In the genomic region with DNA sequence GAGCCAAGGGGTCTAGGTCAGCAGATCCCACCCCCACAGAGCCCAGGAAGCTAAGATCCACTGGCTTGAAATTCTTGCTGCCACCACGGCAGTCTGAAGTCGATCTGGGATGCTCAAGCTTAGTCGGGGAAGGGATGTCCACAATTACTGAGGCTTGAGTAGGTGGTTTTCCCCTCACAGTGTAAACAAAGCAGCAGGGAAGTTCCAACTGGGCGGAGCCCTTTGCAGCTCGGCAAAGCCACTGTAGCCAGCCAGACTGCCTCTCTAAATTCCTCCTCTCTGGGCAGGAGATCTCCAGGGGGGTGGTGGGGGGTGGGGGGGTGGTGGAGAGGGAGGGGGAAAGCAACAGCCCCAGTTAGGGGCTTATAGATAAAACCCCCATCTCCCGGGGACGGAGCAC, we compare ENCODE assay signal across 14 cellular contexts.
DNase-seq lines count a peak whose midpoint lies in the region; ATAC-seq and TF ChIP-seq lines count a peak whose summit lies in the region.
"Had no signal": no experiment of that assay in that cellular context is flagged by ENCODE, and none has a peak within 500 bp of the region (broad histone marks: within the 10 kb centered on the region; RNA-seq: fewer than 3 reads in every experiment).

No MANE protein-coding gene starts in this region.

- peaks cover 17% of the 10 kb centered on the region for H3K9me3 Mint-ChIP-seq in nephron progenitor cell

- peak overlapping the region; percentile 36; the same call in 1 of the 2 replicates for H3K27ac ChIP-seq in KMS-11
- H3K27ac ChIP-seq in psoas muscle = no peak overlapping the region

- H3K4me2 ChIP-seq in KMS-11 = peak overlapping the region; percentile 60

- no peaks in the 10 kb centered on the region for H4K20me1 ChIP-seq in KMS-11 (ENCODE audit: insufficient read depth)

- TF ChIP-seq CTCF in KMS-11 (conservative IDR thresholded peaks at IDR 0.05; ENCODE audit: low read depth, low read length) (no peak), nephron progenitor cell (IDR thresholded peaks at IDR 0.05) (no peak), psoas muscle (IDR thresholded peaks at IDR 0.05) (no peak)

- ATAC-seq in GM18858 (IDR thresholded peaks at IDR 0.05; ENCODE audit: unreplicated experiment) = peak; percentile 97
- ATAC-seq in HG02571 (IDR thresholded peaks at IDR 0.05; ENCODE audit: unreplicated experiment) = peak; percentile 96
- ATAC-seq in psoas muscle = no peak
- no peak for ATAC-seq in T-helper 17 cell

- H3K27me3 Mint-ChIP-seq in nephron progenitor cell (ENCODE audit: low read depth, poor library complexity) = peaks cover 4% of the 10 kb centered on the region
- H3K27me3 Mint-ChIP-seq in T-helper 17 cell = no peaks in the 10 kb centered on the region

- no peaks in the 10 kb centered on the region for H3K36me3 ChIP-seq in KMS-11 (ENCODE audit: insufficient read depth)
- no peaks in the 10 kb centered on the region for H3K36me3 ChIP-seq in psoas muscle (ENCODE audit: insufficient read depth in 1 of 2, low read depth in 1 of 2)

- WGBS in psoas muscle, 3 donors = 56 to 76% (median 56%) methylated on average over 6 to 7 of the region's 7 CpGs

- H3K4me1 Mint-ChIP-seq in nephron progenitor cell = no peaks in the 10 kb centered on the region
- no peaks in the 10 kb centered on the region for H3K4me1 Mint-ChIP-seq in T-helper 17 cell

- no peaks in the 10 kb centered on the region for H3K79me2 ChIP-seq in KMS-11 (ENCODE audit: insufficient read depth, low read depth)

- H3K4me1 ChIP-seq in KMS-11 (ENCODE audit: low read depth, poor library complexity, severe bottlenecking) (peaks cover 14% of the 10 kb centered on the region), psoas muscle (no peaks in the 10 kb centered on the region)

- DNase-seq in nephron progenitor cell = no peak
- DNase-seq in putamen (ENCODE audit: low spot score) = no peak
- DNase-seq in activated T-cell treated with anti-CD3 and anti-CD28 coated beads, Interleukin-2, amount 50 U/mL, for 1 hour = no peak
- DNase-seq in psoas muscle = no peak
- no peak for DNase-seq in T-helper 17 cell
- DNase-seq: activated gamma-delta T cell treated with Interleukin-2 at 50 U/mL for 16 hours, DND-41, endodermal cell, NCI-H2081 treated with DMSO at 0.1 percent for 48 hours, retina, T-helper 2 cell had no signal

- H3K9me3 ChIP-seq in psoas muscle (no peaks in the 10 kb centered on the region), T-helper 17 cell (ENCODE audit: control insufficient read depth, low read length, poor library complexity, severe bottlenecking) (no peaks in the 10 kb centered on the region)

- H3K36me3 Mint-ChIP-seq in nephron progenitor cell (ENCODE audit: low read depth) (no peaks in the 10 kb centered on the region), T-helper 17 cell (ENCODE audit: low read depth) (no peaks in the 10 kb centered on the region)

- intact Hi-C loops in psoas muscle (cut with DNase I) = no loop called here

- H3K27ac Mint-ChIP-seq in nephron progenitor cell (no peak overlapping the region), T-helper 17 cell (no peak overlapping the region)
- H3K27ac Mint-ChIP-seq: endodermal cell had no signal

- H3K27me3 ChIP-seq in KMS-11 (ENCODE audit: insufficient read depth, low read depth) (no peaks in the 10 kb centered on the region), psoas muscle (ENCODE audit: insufficient read depth in 3 of 3, low read length in 2 of 3) (no peaks in the 10 kb centered on the region)

- H3K4me3 Mint-ChIP-seq in nephron progenitor cell (peak overlapping the region; percentile 35), T-helper 17 cell (no peak overlapping the region)
- H3K4me3 Mint-ChIP-seq: endodermal cell had no signal

- H2AFZ ChIP-seq in KMS-11 (ENCODE audit: low read depth) = peak overlapping the region; percentile 87

- H3K9ac ChIP-seq in KMS-11 = peak overlapping the region; percentile 41; the same call in 1 of the 2 replicates

- H3K4me3 ChIP-seq in KMS-11 (IDR thresholded peaks at IDR 0.05; ENCODE audit: insufficient read depth, low read depth, low read length) (no peak overlapping the region), psoas muscle (no peak overlapping the region)

Comparison
In these comparisons a context has a peak if more than half of its experiments do, and no peak if none do; other contexts are left out.
1. ATAC-seq: peak in GM18858 (single experiment) and HG02571 (single experiment); none in psoas muscle (0 of 4) and T-helper 17 cell (single experiment).